Comparison of ENCODE assay signal across 21 cellular contexts in the genomic region with DNA sequence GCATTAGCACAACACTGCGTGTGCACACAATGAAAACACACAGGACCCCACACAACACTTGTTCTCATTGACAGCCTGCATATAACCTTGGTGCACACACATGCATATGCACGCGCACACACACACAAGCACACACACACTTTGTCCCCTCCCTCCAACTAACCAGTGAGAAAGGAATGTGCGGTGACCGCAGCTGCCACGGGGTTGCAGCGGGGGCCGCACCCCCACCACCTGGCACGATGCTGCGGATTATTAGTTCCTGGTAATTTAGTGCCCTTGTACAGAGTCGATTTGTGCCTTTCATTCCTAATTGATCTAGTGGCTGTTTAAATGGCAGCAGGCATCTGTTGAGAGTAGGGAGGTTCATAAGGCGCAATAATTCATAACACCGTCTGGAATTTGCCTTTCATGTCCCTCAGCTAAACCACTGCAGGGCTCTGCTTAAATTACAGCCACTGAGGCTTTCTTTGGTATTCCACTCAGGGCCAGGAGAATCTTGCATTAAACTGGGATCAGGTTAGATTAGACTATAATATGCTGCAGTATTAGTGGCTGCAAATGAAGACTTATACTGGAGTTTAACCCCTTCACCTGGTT.
DNase-seq lines count a peak whose midpoint lies in the region; ATAC-seq and TF ChIP-seq lines count a peak whose summit lies in the region.
"Had no signal": no experiment of that assay in that cellular context is flagged by ENCODE, and none has a peak within 500 bp of the region (broad histone marks: within the 10 kb centered on the region; RNA-seq: fewer than 3 reads in every experiment).

No MANE protein-coding gene starts in this region.

- TF ChIP-seq CTCF in upper lobe of right lung (IDR thresholded peaks at IDR 0.05): no peak

- H3K27me3 ChIP-seq in adipocyte (replicated peaks; ENCODE audit: control insufficient read depth, insufficient read depth, low read length) (peaks cover 4% of the 10 kb centered on the region), upper lobe of right lung (peaks cover 4% of the 10 kb centered on the region)
- H3K27me3 ChIP-seq: upper lobe of left lung had no signal

- no peak overlapping the region for H3K9ac ChIP-seq in adipocyte (ENCODE audit: low read length)

- DNase-seq in NCI-H1694 (lab: John Stamatoyannopoulos, UW) (peak; percentile 6), NCI-H1694 treated with DMSO at 0.1 percent for 48 hours (lab: John Stamatoyannopoulos, UW) (no peak), adipocyte (ENCODE audit: low read depth) (peak; percentile 21), left kidney (ENCODE audit: low read depth, low spot score) (peak; percentile 79), upper lobe of right lung (peak; percentile 58), NCI-H1436 treated with DMSO at 0.1 percent for 48 hours (lab: John Stamatoyannopoulos, UW) (no peak), DMS114 treated with DMSO at 0.1 percent for 48 hours (lab: John Stamatoyannopoulos, UW; ENCODE audit: unreplicated experiment) (no peak)
- DNase-seq: 8988T; activated B cell treated with CpG ODN at 0.5 μM for 24 hours; activated CD4-positive, alpha-beta memory T cell treated with anti-CD3 and anti-CD28 coated beads, Interleukin-2, amount 10 ng/mL, durations not matched to agents 7 days and 5 days; activated naive CD4-positive, alpha-beta T cell treated with anti-CD3 and anti-CD28 coated beads for 36 hours; activated T-cell treated with anti-CD3 and anti-CD28 coated beads for 4 hours; effector memory CD8-positive, alpha-beta T cell; left lung; NCI-H1436; NCI-H226; RPMI8226; T-helper 9 cell; upper lobe of left lung had no signal

- no peak overlapping the region for H3K4me3 ChIP-seq in adipocyte (ENCODE audit: low read length)
- no peak overlapping the region for H3K4me3 ChIP-seq in upper lobe of right lung
- H3K4me3 ChIP-seq: left lung, upper lobe of left lung had no signal

- intact Hi-C loops in upper lobe of right lung (cut with DNase I): no loop called here

- H3K27ac ChIP-seq in upper lobe of right lung: no peak overlapping the region
- H3K27ac ChIP-seq: left lung had no signal

- H3K9me3 ChIP-seq in adipocyte (ENCODE audit: control insufficient read depth, low read length) (no peaks in the 10 kb centered on the region), upper lobe of right lung (no peaks in the 10 kb centered on the region)
- H3K9me3 ChIP-seq: left lung, upper lobe of left lung had no signal

- H3K4me1 ChIP-seq in adipocyte (ENCODE audit: control insufficient read depth, insufficient read depth, low read length) (no peaks in the 10 kb centered on the region), upper lobe of right lung (no peaks in the 10 kb centered on the region)
- H3K4me1 ChIP-seq: left lung had no signal

- no peaks in the 10 kb centered on the region for H3K36me3 ChIP-seq in adipocyte (ENCODE audit: control insufficient read depth, insufficient read depth, low read length, severe bottlenecking)
- no peaks in the 10 kb centered on the region for H3K36me3 ChIP-seq in upper lobe of right lung
- H3K36me3 ChIP-seq: left lung, upper lobe of left lung had no signal

- ATAC-seq in upper lobe of right lung: no peak
- no peak for ATAC-seq in GM21576 (IDR thresholded peaks at IDR 0.05; ENCODE audit: unreplicated experiment)
- ATAC-seq: effector memory CD8-positive, alpha-beta T cell; left lung; SK-N-SH treated with all-trans-retinoic acid at 6 μM for 48 hours had no signal

Comparison
In these comparisons a context has a peak if more than half of its experiments do, and no peak if none do; other contexts are left out.
1. DNase-seq: peak in NCI-H1694 (single experiment), adipocyte (single experiment), left kidney (single experiment) and upper lobe of right lung (single experiment); none in NCI-H1694 treated with DMSO at 0.1 percent for 48 hours (single experiment), NCI-H1436 treated with DMSO at 0.1 percent for 48 hours (single experiment) and DMS114 treated with DMSO at 0.1 percent for 48 hours (single experiment).